9 cellular contexts compared by ENCODE assay signal in the genomic region with DNA sequence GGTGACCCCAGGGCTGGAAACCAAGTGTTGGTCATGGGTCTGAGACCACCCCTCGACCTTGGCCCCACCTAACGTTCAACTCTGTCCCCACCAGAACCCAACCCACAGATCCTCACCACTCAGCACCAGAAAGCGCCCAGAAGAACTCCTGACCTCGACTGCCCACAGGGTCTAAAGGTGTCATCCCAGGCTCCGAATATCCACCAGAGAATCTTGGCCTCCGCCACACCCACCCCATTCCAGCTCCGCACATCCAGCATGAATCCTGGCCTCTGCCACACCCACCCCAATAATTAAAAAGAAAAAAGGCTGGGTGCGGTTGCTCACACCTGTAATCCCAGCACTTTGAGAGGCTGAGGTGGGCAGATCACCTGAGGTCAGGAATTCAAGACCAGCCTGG.
DNase-seq lines count a peak whose midpoint lies in the region; ATAC-seq and TF ChIP-seq lines count a peak whose summit lies in the region.
"Had no signal": no experiment of that assay in that cellular context is flagged by ENCODE, and none has a peak within 500 bp of the region (broad histone marks: within the 10 kb centered on the region; RNA-seq: fewer than 3 reads in every experiment).

No MANE protein-coding gene starts in this region.

- H3K4me3 ChIP-seq in GM12864 (ENCODE audit: low read depth, low read length), result peak overlapping the region; percentile 71
- H3K4me3 ChIP-seq in fibroblast of pulmonary artery (replicated peaks; ENCODE audit: low read depth, low read length), result peak overlapping the region; percentile 74
- peak overlapping the region; percentile 76 for H3K4me3 ChIP-seq in retinal pigment epithelial cell (ENCODE audit: low read length)

- DNase-seq in GM12864 (ENCODE audit: low read depth) (no peak), SW480 (ENCODE audit: low spot score) (peak; percentile 62), fibroblast of pulmonary artery (ENCODE audit: low read depth) (no peak), retinal pigment epithelial cell (ENCODE audit: low read depth) (no peak), NCI-H2171 (lab: John Stamatoyannopoulos, UW) (no peak), pons (ENCODE audit: low spot score) (no peak), GM19240 (ENCODE audit: insufficient read length, low spot score) (no peak)
- DNase-seq: NCI-H2081 had no signal

- TF ChIP-seq CTCF in GM12864 (IDR thresholded peaks at IDR 0.05; ENCODE audit: low read depth, low read length, missing control alignments) (no peak), fibroblast of pulmonary artery (IDR thresholded peaks at IDR 0.05; ENCODE audit: low read length, missing control alignments) (no peak), retinal pigment epithelial cell (conservative IDR thresholded peaks at IDR 0.05; ENCODE audit: low read depth, low read length) (no peak)

- ATAC-seq in GM21381 (IDR thresholded peaks at IDR 0.05; ENCODE audit: unreplicated experiment), result no peak
